In genomic region chr6:32700391-32701040, GRCh38 we compare ENCODE assay signal across 1 cellular context.
TF ChIP-seq lines count a peak whose summit lies in the region.

No MANE protein-coding gene starts in this region.

TF ChIP-seq in HEK293, 187 proteins besides CTCF, POLR2A, EP300 and RAD21 (continued from another document):
- TF ChIP-seq PRDM2 (tag by site-specific recombination; IDR thresholded peaks at IDR 0.05; ENCODE audit: borderline replicate concordance): no peak
- TF ChIP-seq SP7 (tag by site-specific recombination; IDR thresholded peaks at IDR 0.05): no peak
- no peak for TF ChIP-seq ZNF132 (tag by site-specific recombination; IDR thresholded peaks at IDR 0.05; ENCODE audit: borderline replicate concordance)
- TF ChIP-seq PRDM1 (tag by site-specific recombination; IDR thresholded peaks at IDR 0.05): 0 out of 2 replicates have a peak, but pooled peaks have one; percentile 33
- TF ChIP-seq REPIN1 (tag by site-specific recombination; IDR thresholded peaks at IDR 0.05; ENCODE audit: low read depth): no peak
- no peak for TF ChIP-seq ZNF555 (tag by site-specific recombination; conservative IDR thresholded peaks at IDR 0.05)
- no peak for TF ChIP-seq ZNF473 (tag by site-specific recombination; IDR thresholded peaks at IDR 0.05)
- 0 out of 2 replicates have a peak, but pooled peaks have one; percentile 6 for TF ChIP-seq ZNF335 (tag by site-specific recombination; conservative IDR thresholded peaks at IDR 0.05)
- no peak for TF ChIP-seq BCL6B (tag by site-specific recombination; IDR thresholded peaks at IDR 0.05)
- TF ChIP-seq ZNF366 (tag by site-specific recombination; conservative IDR thresholded peaks at IDR 0.05): no peak
- no peak for TF ChIP-seq ZNF776 (tag by site-specific recombination; IDR thresholded peaks at IDR 0.05; ENCODE audit: borderline replicate concordance)
- TF ChIP-seq OSR2 (tag by site-specific recombination; IDR thresholded peaks at IDR 0.05): no peak
- TF ChIP-seq TCF7L2 (IDR thresholded peaks at IDR 0.05; ENCODE audit: borderline replicate concordance, low read depth, low read length): no peak
- TF ChIP-seq ZBTB48 (tag by site-specific recombination; IDR thresholded peaks at IDR 0.05): peak; percentile 89; the same call in 1 of the 2 replicates
- no peak for TF ChIP-seq ZNF16 (tag by site-specific recombination; IDR thresholded peaks at IDR 0.05; ENCODE audit: low read depth)
- peak; percentile 34; the same call in 1 of the 2 replicates for TF ChIP-seq ZNF600 (tag by site-specific recombination; IDR thresholded peaks at IDR 0.05)
- no peak for TF ChIP-seq ZBTB6 (tag by site-specific recombination; IDR thresholded peaks at IDR 0.05)
- no peak for TF ChIP-seq ZNF549 (tag by site-specific recombination; IDR thresholded peaks at IDR 0.05)
- TF ChIP-seq ZNF146 (tag by site-specific recombination; IDR thresholded peaks at IDR 0.05): no peak
- TF ChIP-seq IKZF3 (tag by site-specific recombination; IDR thresholded peaks at IDR 0.05): peak; percentile 77; the same call in 1 of the 2 replicates
- TF ChIP-seq ZSCAN30 (tag by site-specific recombination; IDR thresholded peaks at IDR 0.05): no peak
- peak; percentile 42; the same call in 1 of the 2 replicates for TF ChIP-seq ZNF2 (tag by site-specific recombination; IDR thresholded peaks at IDR 0.05)
- TF ChIP-seq HIC1 (tag by site-specific recombination; IDR thresholded peaks at IDR 0.05): no peak
- no peak for TF ChIP-seq ZNF596 (tag by site-specific recombination; IDR thresholded peaks at IDR 0.05)
- 0 out of 2 replicates have a peak, but pooled peaks have one; percentile 30 for TF ChIP-seq ZNF660 (tag by site-specific recombination; IDR thresholded peaks at IDR 0.05)
- no peak for TF ChIP-seq ZNF433 (tag by site-specific recombination; IDR thresholded peaks at IDR 0.05; ENCODE audit: low read depth)
- TF ChIP-seq ZNF169 (tag by site-specific recombination; IDR thresholded peaks at IDR 0.05): no peak
- TF ChIP-seq ZFHX2 (tag by site-specific recombination; conservative IDR thresholded peaks at IDR 0.05): no peak
- no peak for TF ChIP-seq ZNF138 (tag by site-specific recombination; IDR thresholded peaks at IDR 0.05; ENCODE audit: borderline replicate concordance)
- no peak for TF ChIP-seq ZNF292 (tag by site-specific recombination; IDR thresholded peaks at IDR 0.05; ENCODE audit: borderline replicate concordance, low read depth)
- TF ChIP-seq ZNF704 (tag by site-specific recombination; IDR thresholded peaks at IDR 0.05): no peak
- no peak for TF ChIP-seq ZNF645 (tag by site-specific recombination; IDR thresholded peaks at IDR 0.05)
